In the genomic region with DNA sequence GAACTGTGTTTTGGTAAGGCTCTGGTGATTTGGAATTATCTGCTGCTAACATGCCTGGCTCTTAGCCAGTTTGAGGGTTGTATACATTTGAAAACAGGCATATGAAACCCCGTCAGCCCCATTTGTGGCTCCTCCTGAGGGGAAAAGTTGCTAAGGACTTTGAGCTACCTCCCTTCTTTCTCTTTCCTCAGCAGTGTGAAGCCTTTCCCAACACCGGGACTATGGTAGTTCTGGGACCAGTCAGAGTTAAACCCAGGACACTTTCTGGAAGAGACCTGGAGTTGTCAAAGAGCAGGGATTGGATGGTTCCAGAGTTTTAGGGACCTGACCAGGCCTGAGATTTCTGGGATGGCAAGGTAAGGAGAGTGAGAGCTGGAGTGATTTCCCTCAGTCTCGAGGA, we compare ENCODE assay signal across 22 cellular contexts. TPM values are rescaled to one million over a fixed set of nuclear protein-coding genes. Genes with fewer than 3 reads are reported as not detected.
DNase-seq lines count a peak whose midpoint lies in the region; ATAC-seq, FAIRE-seq and TF ChIP-seq lines count a peak whose summit lies in the region.
"Had no signal": no experiment of that assay in that cellular context is flagged by ENCODE, and none has a peak within 500 bp of the region (broad histone marks: within the 10 kb centered on the region; RNA-seq: fewer than 3 reads in every experiment).

No MANE protein-coding gene starts in this region.

- no peaks in the 10 kb centered on the region for H4K20me1 ChIP-seq in K562 (replicated peaks; ENCODE audit: control insufficient read depth, insufficient read depth, low read length)
- peaks cover 83% of the 10 kb centered on the region for H4K20me1 ChIP-seq in neural progenitor cell (ENCODE audit: low read depth)

- DNase-seq in activated CD4-positive, alpha-beta T cell treated with anti-CD3 and anti-CD28 coated beads, Interleukin-2, amount 10 ng/mL, durations not matched to agents 24 days and 14 days, result peak; percentile 52
- no peak for DNase-seq in activated CD4-positive, alpha-beta T cell treated with anti-CD3 and anti-CD28 coated beads, Interleukin-2, amount 10 ng/mL, durations not matched to agents 7 days and 5 days
- no peak for DNase-seq in K562 (ENCODE audit: extremely low read depth in 1 of 4, low spot score in 3 of 4)
- no peak for DNase-seq in neural progenitor cell (ENCODE audit: low spot score)
- DNase-seq in NCI-H187 treated with DMSO at 0.1 percent for 48 hours (lab: John Stamatoyannopoulos, UW), result no peak
- DNase-seq: AML-193; CD4-positive, alpha-beta memory T cell; DMS153; DMS79; GDM1 had no signal

- H3K4me2 ChIP-seq in K562 (ENCODE audit: insufficient read depth, low read length) (no peak overlapping the region), neural progenitor cell (peak overlapping the region; percentile 90)
- H3K4me2 ChIP-seq: A549 had no signal

- H2AFZ ChIP-seq in K562 (ENCODE audit: low read depth, low read length) (no peak overlapping the region), neural progenitor cell (replicated peaks) (no peak overlapping the region)

- no peak overlapping the region for H3K27ac ChIP-seq in K562 (ENCODE audit: extremely low read depth, low read depth, low read length)
- H3K27ac ChIP-seq in iPS-18a (ENCODE audit: low read length), result no peak overlapping the region
- H3K27ac ChIP-seq in neural progenitor cell, result peak overlapping the region; percentile 82
- H3K27ac ChIP-seq: 22Rv1, A549 had no signal

- no peak for TF ChIP-seq POLR2A in K562 (conservative IDR thresholded peaks at IDR 0.05)

- H3K27me3 Mint-ChIP-seq in activated CD4-positive, alpha-beta T cell treated with anti-CD3 and anti-CD28 coated beads, Interleukin-2, amount 10 ng/mL, durations not matched to agents 24 days and 14 days, result peaks cover 78% of the 10 kb centered on the region
- peaks cover 62% of the 10 kb centered on the region for H3K27me3 Mint-ChIP-seq in activated CD4-positive, alpha-beta T cell treated with anti-CD3 and anti-CD28 coated beads, Interleukin-2, amount 10 ng/mL, durations not matched to agents 7 days and 5 days
- peaks cover 4% of the 10 kb centered on the region for H3K27me3 Mint-ChIP-seq in neural progenitor cell (ENCODE audit: insufficient read depth, low read depth)

- TF ChIP-seq RAD21 in K562 (CRISPR knock-in tag; conservative IDR thresholded peaks at IDR 0.05 in 1 of 2, IDR thresholded peaks at IDR 0.05 in 1 of 2), result no peak

- no peak overlapping the region for H3K4me3 ChIP-seq in K562
- H3K4me3 ChIP-seq in iPS-18a (ENCODE audit: low read length), result peak overlapping the region; percentile 94
- H3K4me3 ChIP-seq in neural progenitor cell, result peak overlapping the region; percentile 98
- H3K4me3 ChIP-seq: A549, HAP-1 had no signal

- H3K9me3 Mint-ChIP-seq in activated CD4-positive, alpha-beta T cell treated with anti-CD3 and anti-CD28 coated beads, Interleukin-2, amount 10 ng/mL, durations not matched to agents 24 days and 14 days, result no peaks in the 10 kb centered on the region
- no peaks in the 10 kb centered on the region for H3K9me3 Mint-ChIP-seq in activated CD4-positive, alpha-beta T cell treated with anti-CD3 and anti-CD28 coated beads, Interleukin-2, amount 10 ng/mL, durations not matched to agents 7 days and 5 days
- H3K9me3 Mint-ChIP-seq in neural progenitor cell, result no peaks in the 10 kb centered on the region
- H3K9me3 Mint-ChIP-seq: CD4-positive, alpha-beta memory T cell had no signal

- CTCF ChIA-PET in activated CD4-positive, alpha-beta T cell treated with anti-CD3 and anti-CD28 coated beads, Interleukin-2, amount 10 ng/mL, durations not matched to agents 7 days and 5 days (lab: Charles Lee), result no interaction called here
- CTCF ChIA-PET in K562 (lab: Yijun Ruan, JAX; ENCODE audit: low intra/inter-chr PET ratio), result no interaction called here

- peaks cover 25 to 32% of the 10 kb centered on the region in 2 experiments; a peak in 4 of 5 replicates for H3K27me3 ChIP-seq in K562 (ENCODE audit: control insufficient read depth in 2 of 2, insufficient read depth in 2 of 2, low read length in 2 of 2)
- H3K27me3 ChIP-seq in iPS-18a (ENCODE audit: control insufficient read depth, insufficient read depth, low read length), result no peaks in the 10 kb centered on the region
- no peaks in the 10 kb centered on the region for H3K27me3 ChIP-seq in neural progenitor cell

- peaks cover 8% of the 10 kb centered on the region for H3K4me1 Mint-ChIP-seq in activated CD4-positive, alpha-beta T cell treated with anti-CD3 and anti-CD28 coated beads, Interleukin-2, amount 10 ng/mL, durations not matched to agents 24 days and 14 days
- peaks cover 12% of the 10 kb centered on the region for H3K4me1 Mint-ChIP-seq in activated CD4-positive, alpha-beta T cell treated with anti-CD3 and anti-CD28 coated beads, Interleukin-2, amount 10 ng/mL, durations not matched to agents 7 days and 5 days
- peaks cover 47% of the 10 kb centered on the region for H3K4me1 Mint-ChIP-seq in neural progenitor cell

- H3K9ac ChIP-seq in K562 (ENCODE audit: insufficient read depth in 1 of 2, low read depth in 2 of 2, low read length in 2 of 2) (no peak overlapping the region), iPS-18a (ENCODE audit: low read length) (no peak overlapping the region), neural progenitor cell (no peak overlapping the region)

- H3K9me1 ChIP-seq in K562 (ENCODE audit: control insufficient read depth, insufficient read depth, low read length), result no peaks in the 10 kb centered on the region

- 2% methylated on average over 3 of the region's 3 CpGs for WGBS in K562 (ENCODE audit: insufficient coverage, low coverage, missing lambda C conversion rate)

- intact Hi-C loops in activated CD4-positive, alpha-beta T cell treated with anti-CD3 and anti-CD28 coated beads, Interleukin-2, amount 10 ng/mL, durations not matched to agents 24 days and 14 days (cut with micrococcal nuclease), result loop anchor here (10.0 kb wide), 1 partner anchor 241 kb away; no protein-coding TSS in a partner anchor
- intact Hi-C loops in K562 (cut with micrococcal nuclease), result loop anchor here (10.0 kb wide), 1 partner anchor 531 kb away; no protein-coding TSS in a partner anchor

- BruUV-seq in K562 (replicated peaks; lab: Mats Ljungman, UMichigan), result no TSS peak

- H3K4me1 ChIP-seq in K562 (replicated peaks in 1 of 2; ENCODE audit: control insufficient read depth in 2 of 2, insufficient read depth in 2 of 2, low read length in 2 of 2) (peaks cover 3 to 16% of the 10 kb centered on the region in 2 experiments; a peak in 4 of 5 replicates), iPS-18a (ENCODE audit: control insufficient read depth, low read depth, low read length) (peaks cover 33% of the 10 kb centered on the region), neural progenitor cell (peaks cover 42% of the 10 kb centered on the region)
- H3K4me1 ChIP-seq: A549 had no signal

- H3K27ac Mint-ChIP-seq in activated CD4-positive, alpha-beta T cell treated with anti-CD3 and anti-CD28 coated beads, Interleukin-2, amount 10 ng/mL, durations not matched to agents 24 days and 14 days, result no peak overlapping the region
- no peak overlapping the region for H3K27ac Mint-ChIP-seq in activated CD4-positive, alpha-beta T cell treated with anti-CD3 and anti-CD28 coated beads, Interleukin-2, amount 10 ng/mL, durations not matched to agents 7 days and 5 days
- H3K27ac Mint-ChIP-seq in neural progenitor cell, result peak overlapping the region; percentile 29
- H3K27ac Mint-ChIP-seq: CD14-positive monocyte, IgD-negative memory B cell had no signal

- H3K79me2 ChIP-seq in K562 (ENCODE audit: control insufficient read depth, insufficient read depth, low read length) (no peaks in the 10 kb centered on the region), neural progenitor cell (ENCODE audit: low read depth) (peaks cover 72% of the 10 kb centered on the region)

- H3K36me3 Mint-ChIP-seq in activated CD4-positive, alpha-beta T cell treated with anti-CD3 and anti-CD28 coated beads, Interleukin-2, amount 10 ng/mL, durations not matched to agents 24 days and 14 days (ENCODE audit: low read depth), result no peaks in the 10 kb centered on the region
- H3K36me3 Mint-ChIP-seq in activated CD4-positive, alpha-beta T cell treated with anti-CD3 and anti-CD28 coated beads, Interleukin-2, amount 10 ng/mL, durations not matched to agents 7 days and 5 days (ENCODE audit: low read depth), result no peaks in the 10 kb centered on the region
- H3K36me3 Mint-ChIP-seq in neural progenitor cell, result peaks cover 71% of the 10 kb centered on the region
- H3K36me3 Mint-ChIP-seq: CD4-positive, alpha-beta memory T cell had no signal

- H3K4me3 Mint-ChIP-seq in activated CD4-positive, alpha-beta T cell treated with anti-CD3 and anti-CD28 coated beads, Interleukin-2, amount 10 ng/mL, durations not matched to agents 24 days and 14 days, result no peak overlapping the region
- no peak overlapping the region for H3K4me3 Mint-ChIP-seq in activated CD4-positive, alpha-beta T cell treated with anti-CD3 and anti-CD28 coated beads, Interleukin-2, amount 10 ng/mL, durations not matched to agents 7 days and 5 days
- H3K4me3 Mint-ChIP-seq in neural progenitor cell, result peak overlapping the region; percentile 74
- H3K4me3 Mint-ChIP-seq: CD4-positive, alpha-beta memory T cell; IgD-negative memory B cell had no signal

- in situ Hi-C loops in K562 (cut with MboI), result no loop called here

- H3K9me3 ChIP-seq in K562 (replicated peaks; ENCODE audit: control insufficient read depth, insufficient read depth, low read depth, low read length) (no peaks in the 10 kb centered on the region), iPS-18a (ENCODE audit: control insufficient read depth, low read depth, low read length) (no peaks in the 10 kb centered on the region), neural progenitor cell (ENCODE audit: low read depth) (no peaks in the 10 kb centered on the region)
- H3K9me3 ChIP-seq: A549, HAP-1 had no signal

- FAIRE-seq in K562 (lab: Jason Lieb, UNC), result no peak
- FAIRE-seq: A549, HepG2 had no signal

- TF ChIP-seq EP300 in K562 (IDR thresholded peaks at IDR 0.05; ENCODE audit: low read length), result no peak

- TF ChIP-seq CTCF in K562 (IDR thresholded peaks at IDR 0.05 in 2 of 3, conservative IDR thresholded peaks at IDR 0.05 in 1 of 3; ENCODE audit: insufficient read depth in 2 of 3, low read depth in 1 of 3, low read length in 3 of 3) (no peak), neural progenitor cell (IDR thresholded peaks at IDR 0.05) (no peak)

- POLR2A ChIA-PET in activated CD4-positive, alpha-beta T cell treated with anti-CD3 and anti-CD28 coated beads, Interleukin-2, amount 10 ng/mL, durations not matched to agents 7 days and 5 days (lab: Charles Lee), result no interaction called here
- POLR2A ChIA-PET in K562 (lab: Yijun Ruan, JAX), result interaction anchor here (0.5 kb wide), 1 partner anchor 123 kb away, joined by 3 read pairs; no protein-coding TSS in a partner anchor

- H3K36me3 ChIP-seq in K562 (ENCODE audit: control insufficient read depth, insufficient read depth, low read length) (no peaks in the 10 kb centered on the region), iPS-18a (ENCODE audit: control insufficient read depth, low read depth, low read length) (peaks cover 58% of the 10 kb centered on the region), neural progenitor cell (peaks cover 31% of the 10 kb centered on the region)
- H3K36me3 ChIP-seq: HAP-1 had no signal

- ATAC-seq in K562, result no peak
- no peak for ATAC-seq in HG03280 (IDR thresholded peaks at IDR 0.05; ENCODE audit: unreplicated experiment)
- no peak for ATAC-seq in GM18517 (IDR thresholded peaks at IDR 0.05; ENCODE audit: unreplicated experiment)
- ATAC-seq: A549, HepG2 had no signal

- H3F3A ChIP-seq in neural progenitor cell (ENCODE audit: low read depth), result peaks cover 92% of the 10 kb centered on the region

RNA-seq across cellular contexts. Expression of a gene that starts 4.6 kb away (rescaled TPM):
- not detected in 2 replicates for total RNA-seq in activated CD4-positive, alpha-beta T cell treated with anti-CD3 and anti-CD28 coated beads, Interleukin-2, amount 10 ng/mL, durations not matched to agents 24 days and 14 days
- total RNA-seq in activated CD4-positive, alpha-beta T cell treated with anti-CD3 and anti-CD28 coated beads, Interleukin-2, amount 10 ng/mL, durations not matched to agents 7 days and 5 days, result not detected
- total RNA-seq in K562 (2011; cell fraction: chromatin; rRNA removed; ENCODE audit: low replicate concordance), result not detected in 2 replicates
- not detected in 2 replicates for total RNA-seq in K562 (2011; cell fraction: nucleolus; rRNA removed)
- not detected in 2 replicates for total RNA-seq in K562 (2011; cell fraction: nucleoplasm; rRNA removed)
- total RNA-seq in K562 (2014; rRNA removed) (not detected in 2 replicates), K562 (2014; rRNA removed; fragmentation: Illumina TruSeq; extraction: Trizol) (not detected in 2 replicates), K562 (2015; rRNA removed; fragmentation: Illumina TruSeq; extraction: Trizol) (not detected in 2 replicates), K562 (2021) (0.29 and 0.38 TPM in 2 replicates), neural progenitor cell (ENCODE audit: low replicate concordance) (86.1 and 123 TPM in 2 replicates)
- polyA plus RNA-seq in K562 (2011; rRNA removed) (not detected in 2 replicates), K562 (2014; fragmentation: Illumina TruSeq; extraction: Trizol) (not detected in 2 replicates), K562 (2014; fragmentation: Nextera tagmentation; extraction: Ambion mirVana) (not detected), K562 (2014; rRNA removed) (not detected in 2 replicates)
- polyA plus RNA-seq in K562 (2011; cell fraction: cytosol; rRNA removed), result not detected in 2 replicates
- not detected in 2 replicates for polyA plus RNA-seq in K562 (2011; cell fraction: nucleus; rRNA removed)
- 0.06 TPM in 1 of 2 replicates, not detected in the other for polyA plus RNA-seq in K562 (2012)
- not detected in 2 replicates for polyA minus RNA-seq in K562 (2011; rRNA and poly(A)+ RNA removed)
- not detected in 2 replicates for polyA minus RNA-seq in K562 (2011; cell fraction: cytosol; rRNA and poly(A)+ RNA removed)
- not detected in 2 replicates for polyA minus RNA-seq in K562 (2011; cell fraction: nucleus; rRNA and poly(A)+ RNA removed)
- total RNA-seq: CD4-positive, alpha-beta memory T cell; Daoy; HepG2 had no signal
- polyA plus RNA-seq: A549; CD14-positive monocyte; CD4-positive, alpha-beta memory T cell; HepG2; IgD-negative memory B cell had no signal

RNA-seq across cellular contexts. Expression of a gene that starts 24.5 kb away (rescaled TPM):
- total RNA-seq in activated CD4-positive, alpha-beta T cell treated with anti-CD3 and anti-CD28 coated beads, Interleukin-2, amount 10 ng/mL, durations not matched to agents 24 days and 14 days, result not detected in 2 replicates
- total RNA-seq in activated CD4-positive, alpha-beta T cell treated with anti-CD3 and anti-CD28 coated beads, Interleukin-2, amount 10 ng/mL, durations not matched to agents 7 days and 5 days, result not detected
- not detected in 2 replicates for total RNA-seq in K562 (2011; cell fraction: chromatin; rRNA removed; ENCODE audit: low replicate concordance)
- total RNA-seq in K562 (2011; cell fraction: nucleolus; rRNA removed), result not detected in 2 replicates
- not detected in 2 replicates for total RNA-seq in K562 (2011; cell fraction: nucleoplasm; rRNA removed)
- total RNA-seq in K562 (2014; rRNA removed) (not detected in 2 replicates), K562 (2014; rRNA removed; fragmentation: Illumina TruSeq; extraction: Trizol) (not detected in 2 replicates), K562 (2015; rRNA removed; fragmentation: Illumina TruSeq; extraction: Trizol) (not detected in 2 replicates), K562 (2021) (not detected in 2 replicates), neural progenitor cell (ENCODE audit: low replicate concordance) (25.1 and 34.6 TPM in 2 replicates)
- polyA plus RNA-seq in K562 (2011; rRNA removed) (not detected in 2 replicates), K562 (2014; fragmentation: Illumina TruSeq; extraction: Trizol) (not detected in 2 replicates), K562 (2014; fragmentation: Nextera tagmentation; extraction: Ambion mirVana) (not detected), K562 (2014; rRNA removed) (not detected in 2 replicates)
- not detected in 2 replicates for polyA plus RNA-seq in K562 (2011; cell fraction: cytosol; rRNA removed)
- not detected in 2 replicates for polyA plus RNA-seq in K562 (2011; cell fraction: nucleus; rRNA removed)
- not detected in 2 replicates for polyA plus RNA-seq in K562 (2012)
- not detected in 2 replicates for polyA minus RNA-seq in K562 (2011; rRNA and poly(A)+ RNA removed)
- not detected in 2 replicates for polyA minus RNA-seq in K562 (2011; cell fraction: cytosol; rRNA and poly(A)+ RNA removed)
- polyA minus RNA-seq in K562 (2011; cell fraction: nucleus; rRNA and poly(A)+ RNA removed), result not detected in 2 replicates
- total RNA-seq: Daoy, H4, HepG2 had no signal
- polyA plus RNA-seq: A549, BJ, HepG2, IgD-negative memory B cell had no signal

Comparison
In these comparisons a context has a peak if more than half of its experiments do, and no peak if none do; other contexts are left out.
1. RNA of a gene that starts 4.6 kb away (total RNA-seq): 86.1 to 123 TPM in neural progenitor cell; not detected in activated CD4-positive, alpha-beta T cell treated with anti-CD3 and anti-CD28 coated beads, Interleukin-2, amount 10 ng/mL, durations not matched to agents 24 days and 14 days, not detected in activated CD4-positive, alpha-beta T cell treated with anti-CD3 and anti-CD28 coated beads, Interleukin-2, amount 10 ng/mL, durations not matched to agents 7 days and 5 days and 0.29 to 0.38 TPM in K562; every median in the first group is over 10 times any median in the second.
2. RNA of a gene that starts 24.5 kb away (total RNA-seq): 25.1 to 34.6 TPM in neural progenitor cell; not detected in activated CD4-positive, alpha-beta T cell treated with anti-CD3 and anti-CD28 coated beads, Interleukin-2, amount 10 ng/mL, durations not matched to agents 7 days and 5 days, not detected in activated CD4-positive, alpha-beta T cell treated with anti-CD3 and anti-CD28 coated beads, Interleukin-2, amount 10 ng/mL, durations not matched to agents 24 days and 14 days and not detected in K562; every median in the first group is over 10 times any median in the second.